Comparison of ENCODE assay signal across 16 cellular contexts in genomic region chr13:90375851-90376250, GRCh38.
"Had no signal": no experiment of that assay in that cellular context is flagged by ENCODE, and none has a peak within 500 bp of the region (broad histone marks: within the 10 kb centered on the region; RNA-seq: fewer than 3 reads in every experiment).

No MANE protein-coding gene starts in this region.

- ATAC-seq: activated T-cell treated with anti-CD3 and anti-CD28 coated beads, Interleukin-2, amount 50 U/mL, for 4 hours; esophagus mucosa; right cardiac atrium; stimulated activated naive CD8-positive, alpha-beta T cell treated with anti-CD3 and anti-CD28 coated beads, Interleukin-15, Interleukin-2, amounts not matched to agents 100 U/mL and 50 U/mL, for 24 hours; WTC11 had no signal

- DNase-seq: activated CD4-positive, alpha-beta memory T cell treated with anti-CD3 and anti-CD28 coated beads, Interleukin-2, amount 10 ng/mL, durations not matched to agents 7 days and 5 days; activated CD4-positive, alpha-beta T cell treated with anti-CD3 and anti-CD28 coated beads for 4 hours; activated effector memory CD4-positive, alpha-beta T cell treated with Interleukin-2 at 50 U/mL for 16 hours; activated naive CD4-positive, alpha-beta T cell treated with anti-CD3 and anti-CD28 coated beads, Interleukin-2, amount 50 U/mL, for 16 hours; activated T-cell treated with anti-CD3 and anti-CD28 coated beads, Interleukin-2, amount 50 U/mL, for 4 hours; caudate nucleus; foreskin melanocyte; head of caudate nucleus; nucleus accumbens; right cardiac atrium; stimulated activated naive CD8-positive, alpha-beta T cell treated with anti-CD3 and anti-CD28 coated beads, Interleukin-15, Interleukin-2, amounts not matched to agents 100 U/mL and 50 U/mL, for 24 hours; testis; upper lobe of left lung had no signal

- H3K4me3 ChIP-seq: coronary artery, testis, upper lobe of left lung had no signal
